In the genomic region with DNA sequence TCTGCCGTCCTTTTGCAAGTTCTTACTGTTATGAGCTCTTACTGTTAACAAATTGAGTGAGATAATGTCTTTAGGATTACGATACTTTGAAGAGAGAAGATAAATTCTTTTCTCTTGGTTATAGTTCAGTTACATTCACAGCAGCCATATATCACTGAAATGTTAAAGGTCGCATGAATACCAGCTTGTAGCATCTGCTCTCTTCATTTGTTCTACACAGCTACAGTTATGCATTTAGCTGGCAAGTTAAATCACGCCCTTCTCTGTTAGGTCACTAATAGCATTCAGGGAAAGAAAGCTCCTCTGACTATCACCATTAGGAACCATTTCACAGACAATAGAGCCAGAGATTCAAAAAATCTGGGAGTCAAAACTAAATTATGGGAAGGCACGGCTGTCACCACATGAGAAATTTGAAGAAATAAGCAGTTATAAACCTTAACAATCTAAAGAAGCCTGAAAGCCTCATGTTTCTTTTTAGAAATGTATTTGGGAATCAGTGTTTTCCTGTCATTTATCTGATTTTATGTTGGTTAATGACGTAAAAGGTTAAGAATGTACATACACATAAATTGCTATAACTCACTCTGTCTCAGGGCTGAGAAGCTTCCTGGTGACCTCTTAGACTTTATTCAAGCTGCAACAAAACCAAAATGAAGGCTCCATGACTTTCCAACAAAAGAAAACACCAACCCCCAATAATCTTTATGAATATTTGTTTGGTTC, we compare ENCODE assay signal across 17 cellular contexts.
DNase-seq lines count a peak whose midpoint lies in the region; FAIRE-seq and TF ChIP-seq lines count a peak whose summit lies in the region.
"Had no signal": no experiment of that assay in that cellular context is flagged by ENCODE, and none has a peak within 500 bp of the region (broad histone marks: within the 10 kb centered on the region; RNA-seq: fewer than 3 reads in every experiment).

No MANE protein-coding gene starts in this region.

- intact Hi-C loops in endothelial cell of umbilical vein (cut with micrococcal nuclease) = loop anchor here (1.0 to 10.0 kb wide), 8 partner anchors 14 to 1696 kb away; a partner anchor contains a TSS
- intact Hi-C loops in activated CD4-positive, alpha-beta T cell treated with anti-CD3 and anti-CD28 coated beads, Interleukin-2, amount 10 ng/mL, durations not matched to agents 24 days and 14 days (cut with micrococcal nuclease) = no loop called here

- peak; percentile 83 for FAIRE-seq in endothelial cell of umbilical vein (lab: Jason Lieb, UNC)

- H3K9me3 ChIP-seq in endothelial cell of umbilical vein (replicated peaks; ENCODE audit: control insufficient read depth, insufficient read depth, low read length) (no peaks in the 10 kb centered on the region), smooth muscle cell (replicated peaks; ENCODE audit: low read depth) (no peaks in the 10 kb centered on the region), Karpas-422 (ENCODE audit: low read length) (no peaks in the 10 kb centered on the region), BE2C (no peaks in the 10 kb centered on the region)
- H3K9me3 ChIP-seq: psoas muscle had no signal

- DNase-seq in NCI-H1417 (lab: John Stamatoyannopoulos, UW) = peak in 2 of 3 experiments; percentile 35 to 75
- DNase-seq in NCI-H1417 treated with DMSO at 0.1 percent for 48 hours (lab: John Stamatoyannopoulos, UW) = no peak
- DNase-seq in NCI-H748 (lab: John Stamatoyannopoulos, UW; ENCODE audit: unreplicated experiment) = peak; percentile 96
- peak; percentile 89 for DNase-seq in endothelial cell of umbilical vein (ENCODE audit: low read depth, low spot score)
- no peak for DNase-seq in smooth muscle cell (lab: John Stamatoyannopoulos, UW; ENCODE audit: unreplicated experiment)
- no peak for DNase-seq in Karpas-422
- DNase-seq in activated CD4-positive, alpha-beta T cell treated with anti-CD3 and anti-CD28 coated beads, Interleukin-2, amount 10 ng/mL, durations not matched to agents 24 days and 14 days = no peak
- DNase-seq in BE2C = no peak
- DNase-seq: 8988T; activated B cell treated with CpG ODN at 0.5 μM for 24 hours; activated effector memory CD4-positive, alpha-beta T cell treated with Interleukin-2 at 50 U/mL for 16 hours; CD4-positive, CD25-positive, alpha-beta regulatory T cell; naive thymus-derived CD4-positive, alpha-beta T cell; NCI-H446; psoas muscle; substantia nigra; T-cell had no signal

- H3K27ac ChIP-seq in endothelial cell of umbilical vein (ENCODE audit: insufficient read depth, low read depth, low read length) (peak overlapping the region; percentile 96), smooth muscle cell (ENCODE audit: low read depth) (peak overlapping the region; percentile 45), Karpas-422 (ENCODE audit: low read length) (no peak overlapping the region)
- H3K27ac ChIP-seq: psoas muscle had no signal

- no peaks in the 10 kb centered on the region for H3K9me1 ChIP-seq in endothelial cell of umbilical vein (replicated peaks; ENCODE audit: control insufficient read depth, extremely low read depth, insufficient read depth, low read length)

- H2AFZ ChIP-seq in endothelial cell of umbilical vein (ENCODE audit: low read depth, low read length) = peak overlapping the region; percentile 35
- peak overlapping the region; percentile 54 for H2AFZ ChIP-seq in smooth muscle cell (ENCODE audit: low read depth)
- H2AFZ ChIP-seq in Karpas-422 (ENCODE audit: low read length) = no peak overlapping the region

- H3K9me2 ChIP-seq in Karpas-422 (replicated peaks; ENCODE audit: insufficient read depth, low read length) = no peaks in the 10 kb centered on the region

- CTCF ChIA-PET in endothelial cell of umbilical vein (lab: Charles Lee) = interaction anchor here (0.7 to 1.5 kb wide), 10 partner anchors 19 to 189 kb away, joined by 3 to 7 read pairs (median 3); a partner anchor contains a TSS

- H3K36me3 ChIP-seq in endothelial cell of umbilical vein (ENCODE audit: control insufficient read depth in 2 of 2, extremely low read depth in 1 of 2, insufficient read depth in 2 of 2, low read length in 2 of 2) (no peaks in the 10 kb centered on the region), smooth muscle cell (ENCODE audit: low read depth) (no peaks in the 10 kb centered on the region), Karpas-422 (ENCODE audit: insufficient read depth, low read length) (no peaks in the 10 kb centered on the region), BE2C (no peaks in the 10 kb centered on the region)

- H3K36me3 Mint-ChIP-seq in activated CD4-positive, alpha-beta T cell treated with anti-CD3 and anti-CD28 coated beads, Interleukin-2, amount 10 ng/mL, durations not matched to agents 24 days and 14 days (ENCODE audit: low read depth) = no peaks in the 10 kb centered on the region
- H3K36me3 Mint-ChIP-seq: CD4-positive, CD25-positive, alpha-beta regulatory T cell; T-cell had no signal

- H3K9me3 Mint-ChIP-seq in activated CD4-positive, alpha-beta T cell treated with anti-CD3 and anti-CD28 coated beads, Interleukin-2, amount 10 ng/mL, durations not matched to agents 24 days and 14 days = no peaks in the 10 kb centered on the region
- H3K9me3 Mint-ChIP-seq: activated B cell treated with CpG ODN at 0.5 μM for 24 hours; CD4-positive, CD25-positive, alpha-beta regulatory T cell; T-cell had no signal

- H3K27me3 Mint-ChIP-seq in activated CD4-positive, alpha-beta T cell treated with anti-CD3 and anti-CD28 coated beads, Interleukin-2, amount 10 ng/mL, durations not matched to agents 24 days and 14 days = no peaks in the 10 kb centered on the region
- H3K27me3 Mint-ChIP-seq: activated B cell treated with CpG ODN at 0.5 μM for 24 hours, T-cell had no signal

- H3K27me3 ChIP-seq in endothelial cell of umbilical vein (ENCODE audit: control insufficient read depth in 2 of 2, insufficient read depth in 2 of 2, low read length in 2 of 2) (no peaks in the 10 kb centered on the region), smooth muscle cell (ENCODE audit: low read depth) (no peaks in the 10 kb centered on the region), Karpas-422 (ENCODE audit: low read length) (no peaks in the 10 kb centered on the region), BE2C (peaks cover 9% of the 10 kb centered on the region; the same call in 1 of the 2 replicates)

- peaks cover 44% of the 10 kb centered on the region for H3K4me1 ChIP-seq in endothelial cell of umbilical vein (ENCODE audit: control insufficient read depth, extremely low read depth, insufficient read depth, low read length)
- H3K4me1 ChIP-seq in smooth muscle cell (ENCODE audit: low read depth) = no peaks in the 10 kb centered on the region
- no peaks in the 10 kb centered on the region for H3K4me1 ChIP-seq in Karpas-422 (ENCODE audit: low read length)
- H3K4me1 ChIP-seq in BE2C = no peaks in the 10 kb centered on the region
- H3K4me1 ChIP-seq: psoas muscle had no signal

- no peak overlapping the region for H3K27ac Mint-ChIP-seq in activated CD4-positive, alpha-beta T cell treated with anti-CD3 and anti-CD28 coated beads, Interleukin-2, amount 10 ng/mL, durations not matched to agents 24 days and 14 days
- H3K27ac Mint-ChIP-seq: activated B cell treated with CpG ODN at 0.5 μM for 24 hours; CD4-positive, CD25-positive, alpha-beta regulatory T cell; naive thymus-derived CD4-positive, alpha-beta T cell; T-cell had no signal

- POLR2A ChIA-PET in endothelial cell of umbilical vein (lab: Charles Lee) = interaction anchor here (0.7 to 2.0 kb wide), 2 partner anchors 109 to 133 kb away, joined by 3 to 17 read pairs; a partner anchor contains a TSS

- peak overlapping the region; percentile 81 for H3K4me2 ChIP-seq in endothelial cell of umbilical vein (ENCODE audit: insufficient read depth, low read length)
- H3K4me2 ChIP-seq in smooth muscle cell = no peak overlapping the region
- no peak overlapping the region for H3K4me2 ChIP-seq in Karpas-422 (ENCODE audit: low read depth, low read length, poor library complexity, severe bottlenecking)

- H3K79me2 ChIP-seq in endothelial cell of umbilical vein (ENCODE audit: control insufficient read depth, insufficient read depth, low read length) (no peaks in the 10 kb centered on the region), smooth muscle cell (ENCODE audit: low read depth) (no peaks in the 10 kb centered on the region), Karpas-422 (ENCODE audit: low read length) (no peaks in the 10 kb centered on the region)

- TF ChIP-seq CTCF in endothelial cell of umbilical vein (IDR thresholded peaks at IDR 0.05; ENCODE audit: extremely low read depth in 1 of 2, insufficient read depth in 1 of 2, low read depth in 1 of 2, low read length in 2 of 2) (no peak), smooth muscle cell (IDR thresholded peaks at IDR 0.05; ENCODE audit: borderline replicate concordance, insufficient read depth, poor library complexity, severe bottlenecking) (no peak), BE2C (IDR thresholded peaks at IDR 0.05; ENCODE audit: low read depth, low read length) (no peak)

- TF ChIP-seq POLR2A in endothelial cell of umbilical vein (IDR thresholded peaks at IDR 0.05; ENCODE audit: low read depth, low read length) = no peak

- peak overlapping the region; percentile 87 for H3K9ac ChIP-seq in endothelial cell of umbilical vein (replicated peaks; ENCODE audit: extremely low read depth, insufficient read depth, low read length)
- H3K9ac ChIP-seq in smooth muscle cell (ENCODE audit: low read depth) = no peak overlapping the region
- no peak overlapping the region for H3K9ac ChIP-seq in Karpas-422 (ENCODE audit: low read length)

- H3K4me3 ChIP-seq in endothelial cell of umbilical vein (replicated peaks in 1 of 3; ENCODE audit: insufficient read depth in 1 of 3, low read depth in 1 of 3, low read length in 3 of 3) = peak overlapping the region in 1 of 3 experiments; percentile 19
- no peak overlapping the region for H3K4me3 ChIP-seq in smooth muscle cell
- H3K4me3 ChIP-seq in Karpas-422 (ENCODE audit: low read length) = no peak overlapping the region
- no peak overlapping the region for H3K4me3 ChIP-seq in BE2C (ENCODE audit: low read depth, low read length)
- H3K4me3 ChIP-seq: psoas muscle had no signal

- WGBS in smooth muscle cell (ENCODE audit: low lambda C conversion rate) = 66% methylated on average over 6 of the region's 6 CpGs

- H4K20me1 ChIP-seq in endothelial cell of umbilical vein (replicated peaks; ENCODE audit: control insufficient read depth, extremely low read depth, insufficient read depth, low read length) = no peaks in the 10 kb centered on the region
- H4K20me1 ChIP-seq in smooth muscle cell (ENCODE audit: low read depth) = no peaks in the 10 kb centered on the region
- H4K20me1 ChIP-seq in Karpas-422 (ENCODE audit: insufficient read depth, low read depth, low read length) = no peaks in the 10 kb centered on the region

- peaks cover 4% of the 10 kb centered on the region for H3K4me1 Mint-ChIP-seq in activated CD4-positive, alpha-beta T cell treated with anti-CD3 and anti-CD28 coated beads, Interleukin-2, amount 10 ng/mL, durations not matched to agents 24 days and 14 days
- H3K4me1 Mint-ChIP-seq: activated B cell treated with CpG ODN at 0.5 μM for 24 hours had no signal

- H3F3A ChIP-seq in smooth muscle cell (ENCODE audit: low read depth) = no peaks in the 10 kb centered on the region

- dilution Hi-C loops in endothelial cell of umbilical vein (cut with MboI; ENCODE audit: extremely low pct_ligation_motif_present, low sequenced_read_pairs) = no loop called here

- BruUV-seq in endothelial cell of umbilical vein (replicated peaks; lab: Mats Ljungman, UMichigan) = TSS peak; percentile 91

- no peak overlapping the region for H3K4me3 Mint-ChIP-seq in activated CD4-positive, alpha-beta T cell treated with anti-CD3 and anti-CD28 coated beads, Interleukin-2, amount 10 ng/mL, durations not matched to agents 24 days and 14 days
- H3K4me3 Mint-ChIP-seq: activated B cell treated with CpG ODN at 0.5 μM for 24 hours; CD4-positive, CD25-positive, alpha-beta regulatory T cell; naive thymus-derived CD4-positive, alpha-beta T cell; T-cell had no signal

Comparison
In these comparisons a context has a peak if more than half of its experiments do, and no peak if none do; other contexts are left out.
1. DNase-seq: peak in NCI-H1417 (2 of 3), NCI-H748 (single experiment) and endothelial cell of umbilical vein (single experiment); none in NCI-H1417 treated with DMSO at 0.1 percent for 48 hours (single experiment), smooth muscle cell (single experiment), Karpas-422 (single experiment), activated CD4-positive, alpha-beta T cell treated with anti-CD3 and anti-CD28 coated beads, Interleukin-2, amount 10 ng/mL, durations not matched to agents 24 days and 14 days (single experiment) and BE2C (single experiment).